In the genomic region with DNA sequence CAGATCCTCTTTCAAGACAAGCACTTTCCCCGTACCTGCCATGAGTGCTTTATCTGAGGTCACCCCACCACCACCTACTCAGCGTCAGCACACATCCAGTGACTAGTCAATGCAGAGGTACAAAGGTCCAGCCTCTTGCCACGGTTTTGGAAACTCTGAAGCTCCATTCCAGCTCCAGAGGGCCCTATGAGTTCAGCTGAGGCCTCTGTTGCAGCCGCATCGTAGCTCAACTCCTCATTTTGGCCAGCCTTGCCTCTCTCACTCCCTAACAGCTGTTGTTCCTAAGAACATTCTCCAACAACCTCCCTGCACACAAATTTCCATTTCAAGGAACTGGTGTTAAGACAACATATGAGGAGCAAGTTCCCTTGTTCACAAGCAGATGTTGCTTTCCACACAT, we compare ENCODE assay signal across 1 cellular context.
A peak's percentile ranks its signal among the peaks of the same experiment; 100 is the strongest.
TF ChIP-seq lines count a peak whose summit lies in the region.

No MANE protein-coding gene starts in this region.

TF ChIP-seq in K562, 482 proteins besides CTCF, POLR2A, EP300 and RAD21 (continued from another document):
- TF ChIP-seq, protein P1, sequence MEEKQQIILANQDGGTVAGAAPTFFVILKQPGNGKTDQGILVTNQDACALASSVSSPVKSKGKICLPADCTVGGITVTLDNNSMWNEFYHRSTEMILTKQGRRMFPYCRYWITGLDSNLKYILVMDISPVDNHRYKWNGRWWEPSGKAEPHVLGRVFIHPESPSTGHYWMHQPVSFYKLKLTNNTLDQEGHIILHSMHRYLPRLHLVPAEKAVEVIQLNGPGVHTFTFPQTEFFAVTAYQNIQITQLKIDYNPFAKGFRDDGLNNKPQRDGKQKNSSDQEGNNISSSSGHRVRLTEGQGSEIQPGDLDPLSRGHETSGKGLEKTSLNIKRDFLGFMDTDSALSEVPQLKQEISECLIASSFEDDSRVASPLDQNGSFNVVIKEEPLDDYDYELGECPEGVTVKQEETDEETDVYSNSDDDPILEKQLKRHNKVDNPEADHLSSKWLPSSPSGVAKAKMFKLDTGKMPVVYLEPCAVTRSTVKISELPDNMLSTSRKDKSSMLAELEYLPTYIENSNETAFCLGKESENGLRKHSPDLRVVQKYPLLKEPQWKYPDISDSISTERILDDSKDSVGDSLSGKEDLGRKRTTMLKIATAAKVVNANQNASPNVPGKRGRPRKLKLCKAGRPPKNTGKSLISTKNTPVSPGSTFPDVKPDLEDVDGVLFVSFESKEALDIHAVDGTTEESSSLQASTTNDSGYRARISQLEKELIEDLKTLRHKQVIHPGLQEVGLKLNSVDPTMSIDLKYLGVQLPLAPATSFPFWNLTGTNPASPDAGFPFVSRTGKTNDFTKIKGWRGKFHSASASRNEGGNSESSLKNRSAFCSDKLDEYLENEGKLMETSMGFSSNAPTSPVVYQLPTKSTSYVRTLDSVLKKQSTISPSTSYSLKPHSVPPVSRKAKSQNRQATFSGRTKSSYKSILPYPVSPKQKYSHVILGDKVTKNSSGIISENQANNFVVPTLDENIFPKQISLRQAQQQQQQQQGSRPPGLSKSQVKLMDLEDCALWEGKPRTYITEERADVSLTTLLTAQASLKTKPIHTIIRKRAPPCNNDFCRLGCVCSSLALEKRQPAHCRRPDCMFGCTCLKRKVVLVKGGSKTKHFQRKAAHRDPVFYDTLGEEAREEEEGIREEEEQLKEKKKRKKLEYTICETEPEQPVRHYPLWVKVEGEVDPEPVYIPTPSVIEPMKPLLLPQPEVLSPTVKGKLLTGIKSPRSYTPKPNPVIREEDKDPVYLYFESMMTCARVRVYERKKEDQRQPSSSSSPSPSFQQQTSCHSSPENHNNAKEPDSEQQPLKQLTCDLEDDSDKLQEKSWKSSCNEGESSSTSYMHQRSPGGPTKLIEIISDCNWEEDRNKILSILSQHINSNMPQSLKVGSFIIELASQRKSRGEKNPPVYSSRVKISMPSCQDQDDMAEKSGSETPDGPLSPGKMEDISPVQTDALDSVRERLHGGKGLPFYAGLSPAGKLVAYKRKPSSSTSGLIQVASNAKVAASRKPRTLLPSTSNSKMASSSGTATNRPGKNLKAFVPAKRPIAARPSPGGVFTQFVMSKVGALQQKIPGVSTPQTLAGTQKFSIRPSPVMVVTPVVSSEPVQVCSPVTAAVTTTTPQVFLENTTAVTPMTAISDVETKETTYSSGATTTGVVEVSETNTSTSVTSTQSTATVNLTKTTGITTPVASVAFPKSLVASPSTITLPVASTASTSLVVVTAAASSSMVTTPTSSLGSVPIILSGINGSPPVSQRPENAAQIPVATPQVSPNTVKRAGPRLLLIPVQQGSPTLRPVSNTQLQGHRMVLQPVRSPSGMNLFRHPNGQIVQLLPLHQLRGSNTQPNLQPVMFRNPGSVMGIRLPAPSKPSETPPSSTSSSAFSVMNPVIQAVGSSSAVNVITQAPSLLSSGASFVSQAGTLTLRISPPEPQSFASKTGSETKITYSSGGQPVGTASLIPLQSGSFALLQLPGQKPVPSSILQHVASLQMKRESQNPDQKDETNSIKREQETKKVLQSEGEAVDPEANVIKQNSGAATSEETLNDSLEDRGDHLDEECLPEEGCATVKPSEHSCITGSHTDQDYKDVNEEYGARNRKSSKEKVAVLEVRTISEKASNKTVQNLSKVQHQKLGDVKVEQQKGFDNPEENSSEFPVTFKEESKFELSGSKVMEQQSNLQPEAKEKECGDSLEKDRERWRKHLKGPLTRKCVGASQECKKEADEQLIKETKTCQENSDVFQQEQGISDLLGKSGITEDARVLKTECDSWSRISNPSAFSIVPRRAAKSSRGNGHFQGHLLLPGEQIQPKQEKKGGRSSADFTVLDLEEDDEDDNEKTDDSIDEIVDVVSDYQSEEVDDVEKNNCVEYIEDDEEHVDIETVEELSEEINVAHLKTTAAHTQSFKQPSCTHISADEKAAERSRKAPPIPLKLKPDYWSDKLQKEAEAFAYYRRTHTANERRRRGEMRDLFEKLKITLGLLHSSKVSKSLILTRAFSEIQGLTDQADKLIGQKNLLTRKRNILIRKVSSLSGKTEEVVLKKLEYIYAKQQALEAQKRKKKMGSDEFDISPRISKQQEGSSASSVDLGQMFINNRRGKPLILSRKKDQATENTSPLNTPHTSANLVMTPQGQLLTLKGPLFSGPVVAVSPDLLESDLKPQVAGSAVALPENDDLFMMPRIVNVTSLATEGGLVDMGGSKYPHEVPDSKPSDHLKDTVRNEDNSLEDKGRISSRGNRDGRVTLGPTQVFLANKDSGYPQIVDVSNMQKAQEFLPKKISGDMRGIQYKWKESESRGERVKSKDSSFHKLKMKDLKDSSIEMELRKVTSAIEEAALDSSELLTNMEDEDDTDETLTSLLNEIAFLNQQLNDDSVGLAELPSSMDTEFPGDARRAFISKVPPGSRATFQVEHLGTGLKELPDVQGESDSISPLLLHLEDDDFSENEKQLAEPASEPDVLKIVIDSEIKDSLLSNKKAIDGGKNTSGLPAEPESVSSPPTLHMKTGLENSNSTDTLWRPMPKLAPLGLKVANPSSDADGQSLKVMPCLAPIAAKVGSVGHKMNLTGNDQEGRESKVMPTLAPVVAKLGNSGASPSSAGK (IDR thresholded peaks at IDR 0.05), result 0 out of 2 replicates have a peak, but pooled peaks have one; percentile 10
- 0 out of 2 replicates have a peak, but pooled peaks have one; percentile 6 for TF ChIP-seq BHLHE40 (IDR thresholded peaks at IDR 0.05; ENCODE audit: low read length)
- TF ChIP-seq, protein P2, sequence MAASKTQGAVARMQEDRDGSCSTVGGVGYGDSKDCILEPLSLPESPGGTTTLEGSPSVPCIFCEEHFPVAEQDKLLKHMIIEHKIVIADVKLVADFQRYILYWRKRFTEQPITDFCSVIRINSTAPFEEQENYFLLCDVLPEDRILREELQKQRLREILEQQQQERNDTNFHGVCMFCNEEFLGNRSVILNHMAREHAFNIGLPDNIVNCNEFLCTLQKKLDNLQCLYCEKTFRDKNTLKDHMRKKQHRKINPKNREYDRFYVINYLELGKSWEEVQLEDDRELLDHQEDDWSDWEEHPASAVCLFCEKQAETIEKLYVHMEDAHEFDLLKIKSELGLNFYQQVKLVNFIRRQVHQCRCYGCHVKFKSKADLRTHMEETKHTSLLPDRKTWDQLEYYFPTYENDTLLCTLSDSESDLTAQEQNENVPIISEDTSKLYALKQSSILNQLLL (CRISPR knock-in tag; IDR thresholded peaks at IDR 0.05; ENCODE audit: borderline replicate concordance), result no peak
- peak; percentile 58; the same call in 1 of the 2 replicates for TF ChIP-seq PTTG1 (tag; IDR thresholded peaks at IDR 0.05; ENCODE audit: low read depth)
- TF ChIP-seq BRF1 (IDR thresholded peaks at IDR 0.05; ENCODE audit: borderline replicate concordance, extremely low read depth, insufficient read length), result no peak
- TF ChIP-seq, protein P3, sequence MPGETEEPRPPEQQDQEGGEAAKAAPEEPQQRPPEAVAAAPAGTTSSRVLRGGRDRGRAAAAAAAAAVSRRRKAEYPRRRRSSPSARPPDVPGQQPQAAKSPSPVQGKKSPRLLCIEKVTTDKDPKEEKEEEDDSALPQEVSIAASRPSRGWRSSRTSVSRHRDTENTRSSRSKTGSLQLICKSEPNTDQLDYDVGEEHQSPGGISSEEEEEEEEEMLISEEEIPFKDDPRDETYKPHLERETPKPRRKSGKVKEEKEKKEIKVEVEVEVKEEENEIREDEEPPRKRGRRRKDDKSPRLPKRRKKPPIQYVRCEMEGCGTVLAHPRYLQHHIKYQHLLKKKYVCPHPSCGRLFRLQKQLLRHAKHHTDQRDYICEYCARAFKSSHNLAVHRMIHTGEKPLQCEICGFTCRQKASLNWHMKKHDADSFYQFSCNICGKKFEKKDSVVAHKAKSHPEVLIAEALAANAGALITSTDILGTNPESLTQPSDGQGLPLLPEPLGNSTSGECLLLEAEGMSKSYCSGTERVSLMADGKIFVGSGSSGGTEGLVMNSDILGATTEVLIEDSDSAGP (CRISPR knock-in tag; IDR thresholded peaks at IDR 0.05), result no peak
- no peak for TF ChIP-seq OTX1 (CRISPR knock-in tag; IDR thresholded peaks at IDR 0.05)
- TF ChIP-seq IRF2 (CRISPR knock-in tag; IDR thresholded peaks at IDR 0.05), result no peak
- no peak for TF ChIP-seq MED1 (CRISPR knock-in tag; IDR thresholded peaks at IDR 0.05; ENCODE audit: borderline replicate concordance)
